In the genomic region with DNA sequence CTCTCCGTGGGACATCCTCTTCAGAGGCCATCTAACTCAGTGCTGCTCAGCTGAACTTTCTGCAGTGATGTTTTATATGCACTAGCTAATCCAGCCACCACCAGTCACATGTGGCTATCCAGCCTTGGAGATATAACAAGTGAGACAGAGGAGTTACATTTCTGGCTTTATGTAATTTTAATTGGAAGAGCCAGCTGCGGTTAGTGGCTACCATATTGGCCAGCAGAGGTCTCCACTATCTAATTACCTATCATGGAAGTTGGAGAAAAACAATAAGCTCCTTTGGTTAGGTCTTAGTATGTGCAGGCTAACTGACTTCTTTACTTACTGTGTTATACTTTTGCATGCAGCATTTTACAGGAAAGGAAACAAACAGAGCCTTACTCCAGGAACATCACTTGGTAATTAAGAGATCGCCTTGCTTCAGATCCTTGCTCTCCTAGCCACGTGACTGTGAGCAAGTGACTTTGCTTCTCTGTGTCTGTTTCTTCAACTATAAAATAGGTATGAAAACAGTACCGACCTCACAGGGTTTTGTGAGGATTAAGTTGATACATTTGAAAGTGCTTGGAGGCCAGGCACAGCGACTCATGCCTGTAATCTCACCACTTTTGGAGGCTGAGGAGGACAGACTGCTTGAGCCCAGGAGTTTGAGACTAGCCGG, we compare ENCODE assay signal across 10 cellular contexts. TPM values are rescaled to one million over a fixed set of nuclear protein-coding genes. Genes with fewer than 3 reads are reported as not detected.
DNase-seq lines count a peak whose midpoint lies in the region; ATAC-seq, FAIRE-seq and TF ChIP-seq lines count a peak whose summit lies in the region.
"Had no signal": no experiment of that assay in that cellular context is flagged by ENCODE, and none has a peak within 500 bp of the region (broad histone marks: within the 10 kb centered on the region; RNA-seq: fewer than 3 reads in every experiment).

No MANE protein-coding gene starts in this region.

- H3K27me3 ChIP-seq in fibroblast of lung (ENCODE audit: control insufficient read depth, insufficient read depth, low read length) (peaks cover 3% of the 10 kb centered on the region), pancreas (no peaks in the 10 kb centered on the region)

- no peaks in the 10 kb centered on the region for H3K9me3 ChIP-seq in fibroblast of lung (ENCODE audit: control insufficient read depth, insufficient read depth, low read depth, low read length)
- H3K9me3 ChIP-seq in pancreas, result no peaks in the 10 kb centered on the region

- no peaks in the 10 kb centered on the region for H3K79me2 ChIP-seq in fibroblast of lung (ENCODE audit: control insufficient read depth, insufficient read depth, low read length)

- H3K27ac ChIP-seq in fibroblast of lung (ENCODE audit: insufficient read depth, low read length) (no peak overlapping the region), pancreas (no peak overlapping the region)

- WGBS in pancreas, 2 donors, result 28 to 36% methylated on average over 7 of the region's 7 CpGs
- 32 to 35% methylated on average over 7 of the region's 7 CpGs for WGBS in lower leg skin, 2 donors

- peak; percentile 49 to 77 for TF ChIP-seq CTCF in fibroblast of lung (conservative IDR thresholded peaks at IDR 0.05 in 1 of 2, IDR thresholded peaks at IDR 0.05 in 1 of 2; ENCODE audit: low read depth in 1 of 2, low read length in 2 of 2)
- TF ChIP-seq CTCF in pancreas (IDR thresholded peaks at IDR 0.05), result peak; percentile 30 to 57 (median 40)
- no peak for TF ChIP-seq CTCF in lower leg skin (IDR thresholded peaks at IDR 0.05)

- H3K36me3 ChIP-seq in fibroblast of lung (ENCODE audit: control insufficient read depth, insufficient read depth, low read length), result no peaks in the 10 kb centered on the region
- H3K36me3 ChIP-seq in pancreas, result no peaks in the 10 kb centered on the region

- no peak for TF ChIP-seq POLR2A in lower leg skin (IDR thresholded peaks at IDR 0.05)

- H3K4me2 ChIP-seq in fibroblast of lung (ENCODE audit: extremely low read depth, insufficient read depth, low read length), result no peak overlapping the region

- peak; percentile 51 to 61 (median 56) for ATAC-seq in pancreas
- no peak for ATAC-seq in GM21786 (IDR thresholded peaks at IDR 0.05; ENCODE audit: unreplicated experiment)
- ATAC-seq: naive thymus-derived CD8-positive, alpha-beta T cell had no signal

- H2AFZ ChIP-seq in fibroblast of lung (ENCODE audit: low read length), result no peak overlapping the region

- intact Hi-C loops in pancreas (cut with DNase I) (loop anchor here in 1 of 3 donors (5.0 kb wide), 1 partner anchor 71 kb away; no protein-coding TSS in a partner anchor), lower leg skin (cut with DNase I; ENCODE audit: low total_unique reads) (no loop called here)

- H3K4me3 ChIP-seq in fibroblast of lung (replicated peaks in 1 of 4; ENCODE audit: control extremely low read depth in 1 of 4, insufficient read depth in 1 of 4, low read depth in 3 of 4, low read length in 4 of 4) (no peak overlapping the region), pancreas (no peak overlapping the region), lower leg skin (ENCODE audit: low read depth, poor library complexity, severe bottlenecking) (no peak overlapping the region)

- no peak overlapping the region for H3K9ac ChIP-seq in fibroblast of lung (ENCODE audit: insufficient read depth, low read length)

- no peaks in the 10 kb centered on the region for H4K20me1 ChIP-seq in fibroblast of lung (ENCODE audit: control insufficient read depth, extremely low read depth, insufficient read depth, low read length)

- no peaks in the 10 kb centered on the region for H3K4me1 ChIP-seq in fibroblast of lung (ENCODE audit: control insufficient read depth, extremely low read depth, insufficient read depth, low read length)
- H3K4me1 ChIP-seq in pancreas, result peaks cover 0 to 12% (median 0%) of the 10 kb centered on the region in 3 donors

- FAIRE-seq in HTR-8/SVneo (lab: Jason Lieb, UNC) (no peak), pancreas (lab: Jason Lieb, UNC) (no peak)

- DNase-seq in DMS153 treated with DMSO at 0.1 percent for 48 hours (lab: John Stamatoyannopoulos, UW; ENCODE audit: unreplicated experiment) (peak; percentile 75), HTR-8/SVneo (ENCODE audit: insufficient read length, low spot score) (peak; percentile 52), RPMI7951 (ENCODE audit: low read depth) (peak; percentile 57), fibroblast of lung (ENCODE audit: low read depth in 2 of 2) (peak; percentile 32 to 56), pancreas (peak in 2 of 6 donors; percentile 6 to 47), lower leg skin (ENCODE audit: low spot score in 2 of 2) (no peak), activated T-cell treated with anti-CD3 and anti-CD28 coated beads for 4 hours (no peak)

RNA-seq across cellular contexts. Expression of gene KLK10, which starts 1.6 kb away (rescaled TPM):
- total RNA-seq in RPMI7951 (2014; rRNA removed; shearing (Covaris generic)), result not detected in 2 replicates
- not detected in 2 replicates for total RNA-seq in fibroblast of lung
- polyA plus RNA-seq in fibroblast of lung, result 0.03 TPM in 1 of 2 replicates, not detected in the other
- polyA plus RNA-seq in fibroblast of lung (2012), result not detected in 2 replicates
- not detected in 2 replicates for polyA minus RNA-seq in fibroblast of lung (ENCODE audit: low replicate concordance)
- 1 to 10 TPM in 1 of 6 donors, under 1 TPM in 5; 0.15 to 1.7 (median 0.44) TPM for total RNA-seq in pancreas
- under 1 TPM; 0.53 to 0.63 TPM for polyA plus RNA-seq in pancreas
- 10 to 100 TPM; 30.0 to 94.1 (median 57.2) TPM for total RNA-seq in lower leg skin
- total RNA-seq: naive thymus-derived CD8-positive, alpha-beta T cell; T-helper 2 cell treated with Interferon-gamma antibody and Interleukin-4, amounts not matched to agents 100 ng/mL and 5 ng/mL, for 36 hours had no signal
- polyA plus RNA-seq: naive thymus-derived CD8-positive, alpha-beta T cell had no signal

RNA-seq across cellular contexts. Expression of gene KLK11, which starts 5.3 kb away (rescaled TPM):
- not detected in 2 replicates for total RNA-seq in RPMI7951 (2014; rRNA removed; shearing (Covaris generic))
- not detected in 2 replicates for total RNA-seq in fibroblast of lung
- not detected in 2 replicates for polyA plus RNA-seq in fibroblast of lung
- polyA plus RNA-seq in fibroblast of lung (2012), result not detected in 2 replicates
- polyA minus RNA-seq in fibroblast of lung (ENCODE audit: low replicate concordance), result not detected in 2 replicates
- 10 to 100 TPM in 4 of 6 donors, 1 to 10 TPM in 2; 6.7 to 24.2 (median 11.4) TPM for total RNA-seq in pancreas
- 10 to 100 TPM; 15.5 to 28.9 TPM for polyA plus RNA-seq in pancreas
- 100 to 1,000 TPM; 219 to 420 (median 258) TPM for total RNA-seq in lower leg skin
- total RNA-seq: naive thymus-derived CD8-positive, alpha-beta T cell; T-helper 2 cell treated with Interferon-gamma antibody and Interleukin-4, amounts not matched to agents 100 ng/mL and 5 ng/mL, for 36 hours had no signal
- polyA plus RNA-seq: naive thymus-derived CD8-positive, alpha-beta T cell had no signal

RNA-seq across cellular contexts. Expression of gene KLK12, which starts 13.7 kb away (rescaled TPM):
- total RNA-seq in RPMI7951 (2014; rRNA removed; shearing (Covaris generic)), result not detected in 2 replicates
- not detected in 2 replicates for total RNA-seq in fibroblast of lung
- polyA plus RNA-seq in fibroblast of lung, result not detected in 2 replicates
- not detected in 2 replicates for polyA plus RNA-seq in fibroblast of lung (2012)
- polyA minus RNA-seq in fibroblast of lung (ENCODE audit: low replicate concordance), result not detected in 2 replicates
- not detected for total RNA-seq in pancreas
- not detected for polyA plus RNA-seq in pancreas
- 1 to 10 TPM in 1 of 4 donors, under 1 TPM in 1, not detected in 2; 0.96 to 2.1 TPM for total RNA-seq in lower leg skin
- total RNA-seq: naive thymus-derived CD8-positive, alpha-beta T cell; T-helper 2 cell treated with Interferon-gamma antibody and Interleukin-4, amounts not matched to agents 100 ng/mL and 5 ng/mL, for 36 hours had no signal
- polyA plus RNA-seq: naive thymus-derived CD8-positive, alpha-beta T cell had no signal

RNA-seq across cellular contexts. Expression of gene KLK8, which starts 19.7 kb away (rescaled TPM):
- not detected in 2 replicates for total RNA-seq in RPMI7951 (2014; rRNA removed; shearing (Covaris generic))
- not detected in 2 replicates for total RNA-seq in fibroblast of lung
- polyA plus RNA-seq in fibroblast of lung, result not detected in 2 replicates
- polyA plus RNA-seq in fibroblast of lung (2012), result not detected in 2 replicates
- polyA minus RNA-seq in fibroblast of lung (ENCODE audit: low replicate concordance), result not detected in 2 replicates
- total RNA-seq in pancreas, result not detected
- polyA plus RNA-seq in pancreas, result not detected
- total RNA-seq in lower leg skin, result 100 to 1,000 TPM in 3 of 4 donors, 10 to 100 TPM in 1; 67.1 to 117 (median 106) TPM
- total RNA-seq: naive thymus-derived CD8-positive, alpha-beta T cell; T-helper 2 cell treated with Interferon-gamma antibody and Interleukin-4, amounts not matched to agents 100 ng/mL and 5 ng/mL, for 36 hours had no signal
- polyA plus RNA-seq: naive thymus-derived CD8-positive, alpha-beta T cell had no signal

RNA-seq across cellular contexts. Expression of gene KLK7, which starts 37.4 kb away (rescaled TPM):
- total RNA-seq in RPMI7951 (2014; rRNA removed; shearing (Covaris generic)), result not detected in 2 replicates
- total RNA-seq in fibroblast of lung, result not detected in 2 replicates
- polyA plus RNA-seq in fibroblast of lung, result not detected in 2 replicates
- not detected in 2 replicates for polyA plus RNA-seq in fibroblast of lung (2012)
- polyA minus RNA-seq in fibroblast of lung (ENCODE audit: low replicate concordance), result not detected in 2 replicates
- not detected for total RNA-seq in pancreas
- polyA plus RNA-seq in pancreas, result under 1 TPM in 1 of 2 donors, not detected in 1; 0.46 TPM
- total RNA-seq in lower leg skin, result 100 to 1,000 TPM; 206 to 251 (median 224) TPM
- total RNA-seq: naive thymus-derived CD8-positive, alpha-beta T cell; T-helper 2 cell treated with Interferon-gamma antibody and Interleukin-4, amounts not matched to agents 100 ng/mL and 5 ng/mL, for 36 hours had no signal
- polyA plus RNA-seq: naive thymus-derived CD8-positive, alpha-beta T cell had no signal

Comparison
In these comparisons a context has a peak if more than half of its experiments do, and no peak if none do; other contexts are left out.
1. DNase-seq: peak in DMS153 treated with DMSO at 0.1 percent for 48 hours (single experiment), HTR-8/SVneo (single experiment), RPMI7951 (single experiment) and fibroblast of lung (2 of 2); none in lower leg skin (0 of 2) and activated T-cell treated with anti-CD3 and anti-CD28 coated beads for 4 hours (single experiment).
2. CTCF ChIP-seq: peak in fibroblast of lung (2 of 2) and pancreas (4 of 4); none in lower leg skin (0 of 3).
3. RNA of gene KLK10, which starts 1.6 kb away (total RNA-seq): 30.0 to 94.1 TPM in lower leg skin; 0.15 to 1.7 TPM in pancreas, not detected in RPMI7951 and not detected in fibroblast of lung; every median in the first group is over 10 times any median in the second.
4. RNA of gene KLK11, which starts 5.3 kb away (total RNA-seq): 219 to 420 TPM in lower leg skin; 6.7 to 24.2 TPM in pancreas, not detected in RPMI7951 and not detected in fibroblast of lung; every median in the first group is over 4 times any median in the second.